ENCODE assay signal across 2 cellular contexts in genomic region chr2:11852526-11853196, GRCh38.
TF ChIP-seq lines count a peak whose summit lies in the region.

No MANE protein-coding gene starts in this region.

TF ChIP-seq in IMR-90, 13 proteins besides CTCF, POLR2A, EP300 and RAD21:
- TF ChIP-seq USF2 (IDR thresholded peaks at IDR 0.05; ENCODE audit: low read depth, low read length) (no peak), FOS (IDR thresholded peaks at IDR 0.05; ENCODE audit: low read depth, low read length) (no peak), RFX5 (IDR thresholded peaks at IDR 0.05; ENCODE audit: low read depth, low read length) (no peak), CEBPB (IDR thresholded peaks at IDR 0.05; ENCODE audit: low read depth, low read length) (no peak), ELK1 (IDR thresholded peaks at IDR 0.05; ENCODE audit: borderline replicate concordance, low read depth, low read length) (no peak), NFE2L2 (IDR thresholded peaks at IDR 0.05; ENCODE audit: low read depth, low read length) (no peak), MXI1 (IDR thresholded peaks at IDR 0.05; ENCODE audit: borderline replicate concordance, low read depth, low read length) (no peak)
TF ChIP-seq in IMR-90: peak in this region for 0.

TF ChIP-seq in GM12878, 131 proteins besides CTCF, POLR2A, EP300 and RAD21:
- TF ChIP-seq ATF2 (IDR thresholded peaks at IDR 0.05; ENCODE audit: low read length) (no peak), ZNF592 (IDR thresholded peaks at IDR 0.05) (no peak), SREBF2 (IDR thresholded peaks at IDR 0.05; ENCODE audit: low read length) (no peak)
